15 cellular contexts compared by ENCODE assay signal in genomic region chr4:4735136-4735754, GRCh38.
"Had no signal": no experiment of that assay in that cellular context is flagged by ENCODE, and none has a peak within 500 bp of the region (broad histone marks: within the 10 kb centered on the region; RNA-seq: fewer than 3 reads in every experiment).

No MANE protein-coding gene starts in this region.

- ATAC-seq: activated T-helper 17 cell treated with anti-CD3 and anti-CD28 coated beads, Interleukin-2, amount 50 U/mL, for 72 hours; gastroesophageal sphincter; psoas muscle had no signal

- DNase-seq: activated CD4-positive, alpha-beta T cell treated with anti-CD3 and anti-CD28 coated beads for 4 hours; activated naive CD4-positive, alpha-beta T cell treated with anti-CD3 and anti-CD28 coated beads, Interleukin-2, amount 10 ng/mL, durations not matched to agents 7 days and 5 days; adrenal gland; central memory CD4-positive, alpha-beta T cell; effector CD8-positive, alpha-beta T cell; kidney; left ventricle myocardium inferior; nephron progenitor cell; psoas muscle; stimulated activated CD4-positive, alpha-beta T cell treated with anti-CD3 and anti-CD28 coated beads, Interleukin-12 subunit alpha, Interleukin-12 subunit beta, amount 100 ng/mL, for 4 hours; stimulated activated naive CD4-positive, alpha-beta T cell; WERI-Rb-1 had no signal

- H3K4me3 ChIP-seq: adrenal gland, coronary artery, gastroesophageal sphincter, left ventricle myocardium inferior, psoas muscle had no signal

- H3K27me3 ChIP-seq: adrenal gland, gastroesophageal sphincter had no signal

- H3K36me3 ChIP-seq: adrenal gland, gastroesophageal sphincter, left ventricle myocardium inferior, WERI-Rb-1 had no signal

- H3K9me3 ChIP-seq: adrenal gland, left ventricle myocardium inferior, psoas muscle had no signal

- H3K4me1 ChIP-seq: adrenal gland, gastroesophageal sphincter, left ventricle myocardium inferior, psoas muscle had no signal

- H3K27ac ChIP-seq: adrenal gland, coronary artery, gastroesophageal sphincter, left ventricle myocardium inferior, psoas muscle, WERI-Rb-1 had no signal
